8 cellular contexts compared by ENCODE assay signal in the genomic region with DNA sequence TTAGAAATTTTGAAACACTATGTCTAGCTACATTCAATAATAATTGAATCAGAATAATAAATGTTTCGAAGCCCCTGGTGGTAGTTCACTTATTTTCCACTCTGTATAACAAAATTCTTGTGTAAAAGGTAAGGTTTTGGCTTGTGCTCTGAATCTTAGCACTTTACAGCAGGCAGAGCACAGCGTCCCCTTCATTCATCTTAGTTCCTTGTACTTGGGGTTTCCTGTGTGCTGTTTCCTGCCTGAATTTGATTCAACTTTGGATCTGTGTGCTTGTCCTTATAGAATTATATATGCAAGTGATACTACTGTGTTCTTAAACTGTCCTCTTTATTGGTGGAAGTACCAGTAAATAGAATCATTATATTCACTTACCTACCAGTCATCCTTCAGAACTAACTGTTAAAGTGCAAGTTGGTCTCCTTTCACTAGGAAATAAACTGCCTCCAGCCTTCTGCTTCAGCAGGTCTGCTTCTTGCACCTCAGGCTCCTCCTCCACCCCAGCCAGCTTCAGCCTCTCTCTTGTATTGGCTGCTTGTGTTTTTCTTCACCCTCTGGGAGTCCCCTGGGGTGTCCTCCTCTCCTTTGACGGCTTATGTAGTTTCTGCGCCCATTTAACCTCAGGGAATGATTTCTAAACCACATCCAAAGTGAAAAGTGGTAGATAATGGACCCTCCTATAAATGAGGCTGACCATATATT. TPM values are rescaled to one million over a fixed set of nuclear protein-coding genes. Genes with fewer than 3 reads are reported as not detected.
DNase-seq lines count a peak whose midpoint lies in the region; ATAC-seq and TF ChIP-seq lines count a peak whose summit lies in the region.

No MANE protein-coding gene starts in this region.

- peak overlapping the region; percentile 3 to 41 for H3K4me3 ChIP-seq in stomach smooth muscle (ENCODE audit: low read length in 2 of 2)

- no peaks in the 10 kb centered on the region for H3K27me3 Mint-ChIP-seq in activated CD4-positive, alpha-beta T cell treated with anti-CD3 and anti-CD28 coated beads for 36 hours
- no peaks in the 10 kb centered on the region for H3K27me3 Mint-ChIP-seq in T-helper 2 cell treated with Interferon-gamma antibody and Interleukin-4, amounts not matched to agents 5 μg/mL and 100 μg/mL, for 36 hours (ENCODE audit: low read depth)
- H3K27me3 Mint-ChIP-seq in glutamatergic neuron (ENCODE audit: unreplicated experiment): no peaks in the 10 kb centered on the region

- peak overlapping the region; percentile 45 to 66 for H3K9ac ChIP-seq in stomach smooth muscle (ENCODE audit: low read length in 2 of 2)

- peak overlapping the region; percentile 44 for H3K27ac Mint-ChIP-seq in activated CD4-positive, alpha-beta T cell treated with anti-CD3 and anti-CD28 coated beads for 36 hours
- peak overlapping the region; percentile 64 for H3K27ac Mint-ChIP-seq in T-helper 2 cell treated with Interferon-gamma antibody and Interleukin-4, amounts not matched to agents 5 μg/mL and 100 μg/mL, for 36 hours
- peak overlapping the region; percentile 95 for H3K27ac Mint-ChIP-seq in glutamatergic neuron (ENCODE audit: unreplicated experiment)

- CTCF ChIA-PET in activated CD4-positive, alpha-beta T cell treated with anti-CD3 and anti-CD28 coated beads for 36 hours (lab: Charles Lee): interaction anchor here (2.1 kb wide), 1 partner anchor 12 kb away, joined by 6 read pairs; no protein-coding TSS in a partner anchor

- H3K27ac ChIP-seq in stomach smooth muscle (ENCODE audit: low read length): peak overlapping the region; percentile 90

- H3K36me3 ChIP-seq in stomach smooth muscle (ENCODE audit: control insufficient read depth in 2 of 2, insufficient read depth in 2 of 2, low read length in 2 of 2): no peaks in the 10 kb centered on the region

- no peaks in the 10 kb centered on the region for H3K36me3 Mint-ChIP-seq in activated CD4-positive, alpha-beta T cell treated with anti-CD3 and anti-CD28 coated beads for 36 hours (ENCODE audit: low read depth)
- peaks cover 6% of the 10 kb centered on the region for H3K36me3 Mint-ChIP-seq in T-helper 2 cell treated with Interferon-gamma antibody and Interleukin-4, amounts not matched to agents 5 μg/mL and 100 μg/mL, for 36 hours (ENCODE audit: low read depth)
- no peaks in the 10 kb centered on the region for H3K36me3 Mint-ChIP-seq in glutamatergic neuron (ENCODE audit: unreplicated experiment)

- intact Hi-C loops in activated CD4-positive, alpha-beta T cell treated with anti-CD3 and anti-CD28 coated beads for 36 hours (cut with DNase I, micrococcal nuclease): no loop called here

- H3K4me1 ChIP-seq in stomach smooth muscle (ENCODE audit: control insufficient read depth, insufficient read depth, low read length): peaks cover 19% of the 10 kb centered on the region

- ATAC-seq in activated CD4-positive, alpha-beta T cell treated with anti-CD3 and anti-CD28 coated beads for 36 hours: peak; percentile 83
- ATAC-seq in HG02840 (IDR thresholded peaks at IDR 0.05; ENCODE audit: low FRiP score, unreplicated experiment) (no peak), HG03159 (IDR thresholded peaks at IDR 0.05; ENCODE audit: unreplicated experiment) (no peak)

- DNase-seq in activated CD4-positive, alpha-beta T cell treated with anti-CD3 and anti-CD28 coated beads for 36 hours: peak; percentile 32
- DNase-seq in activated CD4-positive, alpha-beta T cell treated with anti-CD3 and anti-CD28 coated beads for 1 hour: no peak
- no peak for DNase-seq in T-helper 2 cell treated with Interferon-gamma antibody and Interleukin-4, amounts not matched to agents 5 μg/mL and 100 μg/mL, for 36 hours (ENCODE audit: low spot score)
- DNase-seq in glutamatergic neuron: peak; percentile 62
- no peak for DNase-seq in NCI-H2196 (lab: John Stamatoyannopoulos, UW; ENCODE audit: unreplicated experiment)

- H3K27me3 ChIP-seq in stomach smooth muscle (ENCODE audit: control insufficient read depth in 1 of 2, insufficient read depth in 2 of 2, low read length in 2 of 2): no peaks in the 10 kb centered on the region

- no peaks in the 10 kb centered on the region for H3K9me3 Mint-ChIP-seq in activated CD4-positive, alpha-beta T cell treated with anti-CD3 and anti-CD28 coated beads for 36 hours (ENCODE audit: low read depth)
- H3K9me3 Mint-ChIP-seq in T-helper 2 cell treated with Interferon-gamma antibody and Interleukin-4, amounts not matched to agents 5 μg/mL and 100 μg/mL, for 36 hours: no peaks in the 10 kb centered on the region
- peaks cover 3% of the 10 kb centered on the region for H3K9me3 Mint-ChIP-seq in glutamatergic neuron (ENCODE audit: unreplicated experiment)

- H3K9me3 ChIP-seq in stomach smooth muscle (ENCODE audit: control insufficient read depth in 2 of 2, low read length in 2 of 2): no peaks in the 10 kb centered on the region

- H3K4me1 Mint-ChIP-seq in activated CD4-positive, alpha-beta T cell treated with anti-CD3 and anti-CD28 coated beads for 36 hours: peaks cover 34% of the 10 kb centered on the region
- peaks cover 25% of the 10 kb centered on the region for H3K4me1 Mint-ChIP-seq in T-helper 2 cell treated with Interferon-gamma antibody and Interleukin-4, amounts not matched to agents 5 μg/mL and 100 μg/mL, for 36 hours (ENCODE audit: low read depth)
- H3K4me1 Mint-ChIP-seq in glutamatergic neuron (ENCODE audit: low read depth, unreplicated experiment): peaks cover 68% of the 10 kb centered on the region

- H3K4me3 Mint-ChIP-seq in activated CD4-positive, alpha-beta T cell treated with anti-CD3 and anti-CD28 coated beads for 36 hours: no peak overlapping the region
- peak overlapping the region; percentile 7 for H3K4me3 Mint-ChIP-seq in T-helper 2 cell treated with Interferon-gamma antibody and Interleukin-4, amounts not matched to agents 5 μg/mL and 100 μg/mL, for 36 hours
- H3K4me3 Mint-ChIP-seq in glutamatergic neuron (ENCODE audit: unreplicated experiment): peak overlapping the region; percentile 72

- TF ChIP-seq CTCF in glutamatergic neuron (IDR thresholded peaks at IDR 0.05; ENCODE audit: partially characterized antibody, unreplicated experiment): no peak

- POLR2A ChIA-PET in activated CD4-positive, alpha-beta T cell treated with anti-CD3 and anti-CD28 coated beads for 36 hours (lab: Charles Lee): interaction anchor here (0.9 kb wide), 1 partner anchor 274 kb away, joined by 5 read pairs; no protein-coding TSS in a partner anchor

RNA-seq across cellular contexts. Expression of gene TULP4, which starts 28.8 kb away (rescaled TPM):
- 10 to 100 TPM; 11.8 to 14.3 TPM for total RNA-seq in activated CD4-positive, alpha-beta T cell treated with anti-CD3 and anti-CD28 coated beads for 36 hours
- total RNA-seq in glutamatergic neuron (ENCODE audit: unreplicated experiment): 406 TPM

Comparison
In these comparisons a context has a peak if more than half of its experiments do, and no peak if none do; other contexts are left out.
1. DNase-seq: peak in activated CD4-positive, alpha-beta T cell treated with anti-CD3 and anti-CD28 coated beads for 36 hours (single experiment) and glutamatergic neuron (single experiment); none in activated CD4-positive, alpha-beta T cell treated with anti-CD3 and anti-CD28 coated beads for 1 hour (single experiment), T-helper 2 cell treated with Interferon-gamma antibody and Interleukin-4, amounts not matched to agents 5 μg/mL and 100 μg/mL, for 36 hours (single experiment) and NCI-H2196 (single experiment).
2. H3K27ac Mint-ChIP-seq: peak in every context shown above with its lines; median percentile 95 in glutamatergic neuron; 64 in T-helper 2 cell treated with Interferon-gamma antibody and Interleukin-4, amounts not matched to agents 5 μg/mL and 100 μg/mL, for 36 hours; 44 in activated CD4-positive, alpha-beta T cell treated with anti-CD3 and anti-CD28 coated beads for 36 hours.
3. RNA of gene TULP4, which starts 28.8 kb away (total RNA-seq): 406 TPM in glutamatergic neuron (single experiment); 11.8 to 14.3 TPM in activated CD4-positive, alpha-beta T cell treated with anti-CD3 and anti-CD28 coated beads for 36 hours; every median in the first group is over 10 times any median in the second.